In genomic region chr12:100963381-100963780, GRCh38 we compare ENCODE assay signal across 1 cellular context.
TF ChIP-seq lines count a peak whose summit lies in the region.

No MANE protein-coding gene starts in this region.

TF ChIP-seq in IMR-90, 13 proteins besides CTCF, POLR2A, EP300 and RAD21:
- TF ChIP-seq, protein P1, sequence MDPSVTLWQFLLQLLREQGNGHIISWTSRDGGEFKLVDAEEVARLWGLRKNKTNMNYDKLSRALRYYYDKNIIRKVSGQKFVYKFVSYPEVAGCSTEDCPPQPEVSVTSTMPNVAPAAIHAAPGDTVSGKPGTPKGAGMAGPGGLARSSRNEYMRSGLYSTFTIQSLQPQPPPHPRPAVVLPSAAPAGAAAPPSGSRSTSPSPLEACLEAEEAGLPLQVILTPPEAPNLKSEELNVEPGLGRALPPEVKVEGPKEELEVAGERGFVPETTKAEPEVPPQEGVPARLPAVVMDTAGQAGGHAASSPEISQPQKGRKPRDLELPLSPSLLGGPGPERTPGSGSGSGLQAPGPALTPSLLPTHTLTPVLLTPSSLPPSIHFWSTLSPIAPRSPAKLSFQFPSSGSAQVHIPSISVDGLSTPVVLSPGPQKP (IDR thresholded peaks at IDR 0.05; ENCODE audit: borderline replicate concordance, low read depth, low read length): no peak
- TF ChIP-seq RFX5 (IDR thresholded peaks at IDR 0.05; ENCODE audit: low read depth, low read length) (no peak), BHLHE40 (IDR thresholded peaks at IDR 0.05; ENCODE audit: low read depth, low read length) (no peak), MAZ (IDR thresholded peaks at IDR 0.05; ENCODE audit: borderline replicate concordance, low read depth, low read length) (no peak), MAFK (IDR thresholded peaks at IDR 0.05; ENCODE audit: low read depth, low read length) (no peak), MXI1 (IDR thresholded peaks at IDR 0.05; ENCODE audit: borderline replicate concordance, low read depth, low read length) (no peak), RCOR1 (IDR thresholded peaks at IDR 0.05; ENCODE audit: insufficient replicate concordance, low read length) (no peak), CHD1 (IDR thresholded peaks at IDR 0.05; ENCODE audit: low read depth, low read length) (no peak), NFE2L2 (IDR thresholded peaks at IDR 0.05; ENCODE audit: low read depth, low read length) (no peak), SMC3 (IDR thresholded peaks at IDR 0.05; ENCODE audit: low read depth, low read length) (no peak), FOS (IDR thresholded peaks at IDR 0.05; ENCODE audit: low read depth, low read length) (no peak), USF2 (IDR thresholded peaks at IDR 0.05; ENCODE audit: low read depth, low read length) (no peak), CEBPB (IDR thresholded peaks at IDR 0.05; ENCODE audit: low read depth, low read length) (no peak)
